In the genomic region with DNA sequence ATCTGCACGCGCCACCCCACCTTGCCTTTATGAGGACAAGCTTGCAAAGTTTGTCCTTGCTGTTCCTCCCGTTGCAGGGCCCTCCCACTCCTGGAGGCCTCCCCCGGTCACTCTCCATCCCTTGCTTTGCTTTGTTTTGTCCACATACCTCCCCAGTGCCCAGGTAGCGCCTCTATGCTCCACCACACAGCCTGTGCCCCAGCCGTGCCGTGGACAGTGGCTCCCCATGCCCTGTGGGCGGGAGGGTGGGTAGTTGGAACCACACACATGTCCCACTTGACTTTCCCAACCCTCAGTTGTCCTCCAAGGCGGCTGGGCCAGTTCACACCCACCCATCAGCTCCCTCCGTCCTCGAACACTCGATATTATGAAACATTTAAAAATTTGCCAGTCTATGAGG, we compare ENCODE assay signal across 27 cellular contexts. TPM values are rescaled to one million over a fixed set of nuclear protein-coding genes. Genes with fewer than 3 reads are reported as not detected.
A peak's percentile ranks its signal among the peaks of the same experiment; 100 is the strongest.
DNase-seq lines count a peak whose midpoint lies in the region; ATAC-seq and TF ChIP-seq lines count a peak whose summit lies in the region.
"Had no signal": no experiment of that assay in that cellular context is flagged by ENCODE, and none has a peak within 500 bp of the region (broad histone marks: within the 10 kb centered on the region; RNA-seq: fewer than 3 reads in every experiment).

No MANE protein-coding gene starts in this region.

- no peak for DNase-seq in A673 (ENCODE audit: low spot score)
- DNase-seq in CD4-positive, alpha-beta T cell, result peak in 1 of 10 experiments; percentile 1
- no peak for DNase-seq in esophagus muscularis mucosa (ENCODE audit: extremely low spot score)
- no peak for DNase-seq in NCI-H1092 treated with DMSO at 0.1 percent for 48 hours (lab: John Stamatoyannopoulos, UW)
- DNase-seq in NCI-H526 (lab: John Stamatoyannopoulos, UW), result no peak
- DNase-seq: activated CD4-positive, alpha-beta T cell treated with anti-CD3 and anti-CD28 coated beads, Interleukin-2, amount 50 U/mL, for 1 hour; activated CD8-positive, alpha-beta memory T cell treated with anti-CD3 and anti-CD28 coated beads, Interleukin-2, amount 10 ng/mL, durations not matched to agents 7 days and 5 days; activated naive CD8-positive, alpha-beta T cell treated with anti-CD3 and anti-CD28 coated beads for 36 hours; DMS 273 treated with DMSO at 0.1 percent for 48 hours; effector memory CD4-positive, alpha-beta T cell; foreskin melanocyte; hypothalamus; NCI-H1092; NCI-H1930; NCI-H748 treated with DMSO at 0.1 percent for 48 hours; SK-N-SH; small intestine; T-helper 2 cell; uterus; WERI-Rb-1 had no signal

- no peak for TF ChIP-seq EP300 in esophagus muscularis mucosa (IDR thresholded peaks at IDR 0.05)

- H3K4me1 ChIP-seq in A673 (ENCODE audit: insufficient read depth, low read length, poor library complexity, severe bottlenecking) (peaks cover 55% of the 10 kb centered on the region), esophagus muscularis mucosa (peaks cover 73 to 100% (median 95%) of the 10 kb centered on the region in 4 donors), neutrophil (ENCODE audit: control insufficient read depth in 1 of 2, insufficient read depth in 1 of 2, low read depth in 1 of 2, low read length in 1 of 2) (peaks cover 52 to 53% of the 10 kb centered on the region in 2 experiments)
- H3K4me1 ChIP-seq: prostate gland had no signal

- H3K9me3 Mint-ChIP-seq in CD4-positive, alpha-beta T cell, result no peaks in the 10 kb centered on the region
- H3K9me3 Mint-ChIP-seq: activated naive CD8-positive, alpha-beta T cell treated with anti-CD3 and anti-CD28 coated beads for 36 hours; activated T-helper 1 cell treated with anti-CD3 and anti-CD28 coated beads, Interleukin-12 subunit alpha, Interleukin-12 subunit beta, Interleukin-2, Interleukin-4 antibody, amounts not matched to agents 30 ng/mL and 10 ng/mL and 1 ng/mL, durations not matched to agents 14 hours and 24 hours and 36 hours had no signal

- TF ChIP-seq CTCF in A673 (conservative IDR thresholded peaks at IDR 0.05; ENCODE audit: low read depth, low read length) (no peak), esophagus muscularis mucosa (IDR thresholded peaks at IDR 0.05) (no peak), neutrophil (IDR thresholded peaks at IDR 0.05) (no peak)
- no peak for TF ChIP-seq CTCF in CD4-positive, alpha-beta T cell (IDR thresholded peaks at IDR 0.05)

- H3K27me3 ChIP-seq in A673 (replicated peaks; ENCODE audit: insufficient read depth, low read depth, low read length, poor library complexity) (no peaks in the 10 kb centered on the region), esophagus muscularis mucosa (no peaks in the 10 kb centered on the region), neutrophil (no peaks in the 10 kb centered on the region)
- H3K27me3 ChIP-seq in CD4-positive, alpha-beta T cell (ENCODE audit: control insufficient read depth, insufficient read depth, low read length), result no peaks in the 10 kb centered on the region
- H3K27me3 ChIP-seq: uterus had no signal

- H3K36me3 Mint-ChIP-seq in CD4-positive, alpha-beta T cell (ENCODE audit: low read depth), result peaks cover 44% of the 10 kb centered on the region

- H3K27me3 Mint-ChIP-seq in CD4-positive, alpha-beta T cell, result no peaks in the 10 kb centered on the region
- H3K27me3 Mint-ChIP-seq: activated CD8-positive, alpha-beta memory T cell treated with anti-CD3 and anti-CD28 coated beads, Interleukin-2, amount 10 ng/mL, durations not matched to agents 7 days and 5 days; activated naive CD8-positive, alpha-beta T cell treated with anti-CD3 and anti-CD28 coated beads for 36 hours had no signal

- H3K4me1 Mint-ChIP-seq in CD4-positive, alpha-beta T cell (ENCODE audit: low read depth), result peaks cover 31% of the 10 kb centered on the region

- peak overlapping the region; percentile 83 for H3K27ac ChIP-seq in A673 (ENCODE audit: low read depth, low read length, poor library complexity, severe bottlenecking)
- no peak overlapping the region for H3K27ac ChIP-seq in CD4-positive, alpha-beta T cell (ENCODE audit: low read depth, low read length)
- H3K27ac ChIP-seq in esophagus muscularis mucosa (replicated peaks in 1 of 4), result peak overlapping the region; percentile 35 to 92 (median 80)
- peak overlapping the region; percentile 99 for H3K27ac ChIP-seq in neutrophil
- H3K27ac ChIP-seq: prostate gland had no signal

- intact Hi-C loops in A673 (cut with micrococcal nuclease; ENCODE audit: unreplicated experiment) (no loop called here), esophagus muscularis mucosa (cut with DNase I) (no loop called here)
- intact Hi-C loops in CD4-positive, alpha-beta T cell (cut with DNase I, micrococcal nuclease), result no loop called here

- CTCF ChIA-PET in A673 (lab: Charles Lee), result interaction anchor here (1.7 kb wide), 1 partner anchor 14 kb away, joined by 3 read pairs; no protein-coding TSS in a partner anchor
- CTCF ChIA-PET in CD4-positive, alpha-beta T cell (lab: Charles Lee), result no interaction called here

- ATAC-seq in CD4-positive, alpha-beta T cell (ENCODE audit: poor library complexity), result no peak
- no peak for ATAC-seq in GM19395 (IDR thresholded peaks at IDR 0.05; ENCODE audit: unreplicated experiment)
- ATAC-seq: esophagus mucosa, HCT116 had no signal

- no peak overlapping the region for H3K27ac Mint-ChIP-seq in CD4-positive, alpha-beta T cell
- H3K27ac Mint-ChIP-seq: activated CD8-positive, alpha-beta memory T cell treated with anti-CD3 and anti-CD28 coated beads, Interleukin-2, amount 10 ng/mL, durations not matched to agents 7 days and 5 days; activated naive CD8-positive, alpha-beta T cell treated with anti-CD3 and anti-CD28 coated beads for 36 hours; activated T-helper 1 cell treated with anti-CD3 and anti-CD28 coated beads, Interleukin-12 subunit alpha, Interleukin-12 subunit beta, Interleukin-2, Interleukin-4 antibody, amounts not matched to agents 30 ng/mL and 10 ng/mL and 1 ng/mL, durations not matched to agents 14 hours and 24 hours and 36 hours had no signal

- H3K9me3 ChIP-seq in A673 (ENCODE audit: low read depth, low read length, poor library complexity, severe bottlenecking) (no peaks in the 10 kb centered on the region), esophagus muscularis mucosa (no peaks in the 10 kb centered on the region), neutrophil (no peaks in the 10 kb centered on the region)
- no peaks in the 10 kb centered on the region for H3K9me3 ChIP-seq in CD4-positive, alpha-beta T cell (ENCODE audit: control insufficient read depth, low read length)
- H3K9me3 ChIP-seq: prostate gland, SK-N-SH, uterus had no signal

- TF ChIP-seq POLR2A in esophagus muscularis mucosa (IDR thresholded peaks at IDR 0.05; ENCODE audit: low read depth), result no peak

- H3K4me3 ChIP-seq in A673 (ENCODE audit: low read depth, low read length, poor library complexity, severe bottlenecking) (no peak overlapping the region), esophagus muscularis mucosa (no peak overlapping the region), neutrophil (ENCODE audit: low read depth in 1 of 2, low read length in 1 of 2) (no peak overlapping the region)
- H3K4me3 ChIP-seq: prostate gland, uterus had no signal

- no TSS peak for BruUV-seq in A673 (replicated peaks; lab: Mats Ljungman, UMichigan)

- POLR2A ChIA-PET in A673 (lab: Charles Lee; ENCODE audit: low non-redundant PET), result no interaction called here
- POLR2A ChIA-PET in CD4-positive, alpha-beta T cell (lab: Charles Lee), result interaction anchor here (1.3 kb wide), 1 partner anchor 15 kb away, joined by 3 read pairs; no protein-coding TSS in a partner anchor

- 97% methylated on average over 12 of the region's 12 CpGs for WGBS in esophagus muscularis mucosa

- H3K4me3 Mint-ChIP-seq in CD4-positive, alpha-beta T cell, result peak overlapping the region; percentile 18
- H3K4me3 Mint-ChIP-seq: activated CD8-positive, alpha-beta memory T cell treated with anti-CD3 and anti-CD28 coated beads, Interleukin-2, amount 10 ng/mL, durations not matched to agents 7 days and 5 days had no signal

- H3K36me3 ChIP-seq in A673 (ENCODE audit: insufficient read depth, low read length, poor library complexity, severe bottlenecking) (peaks cover 76% of the 10 kb centered on the region), esophagus muscularis mucosa (peaks cover 0 to 24% (median 16%) of the 10 kb centered on the region in 4 donors), neutrophil (peaks cover 6% of the 10 kb centered on the region)
- H3K36me3 ChIP-seq: prostate gland, uterus had no signal

RNA-seq across cellular contexts. Expression of a gene that starts 24.6 kb away (rescaled TPM):
- total RNA-seq in A673 (2021) (114 and 115 TPM in 2 replicates), esophagus muscularis mucosa (10 to 100 TPM; 20.8 to 59.3 (median 27.6) TPM)
- 1 to 10 TPM; 7.7 to 9.1 TPM for total RNA-seq in CD4-positive, alpha-beta T cell

RNA-seq across cellular contexts. Expression of a gene that starts 43.7 kb away (rescaled TPM):
- total RNA-seq in A673 (2021) (5.0 and 7.4 TPM in 2 replicates), esophagus muscularis mucosa (100 to 1,000 TPM in 1 of 4 donors, 10 to 100 TPM in 3; 33.2 to 110 (median 44.0) TPM)
- total RNA-seq in CD4-positive, alpha-beta T cell, result 100 to 1,000 TPM; 283 to 284 TPM
- total RNA-seq: RPMI7951 had no signal
